In the genomic region with DNA sequence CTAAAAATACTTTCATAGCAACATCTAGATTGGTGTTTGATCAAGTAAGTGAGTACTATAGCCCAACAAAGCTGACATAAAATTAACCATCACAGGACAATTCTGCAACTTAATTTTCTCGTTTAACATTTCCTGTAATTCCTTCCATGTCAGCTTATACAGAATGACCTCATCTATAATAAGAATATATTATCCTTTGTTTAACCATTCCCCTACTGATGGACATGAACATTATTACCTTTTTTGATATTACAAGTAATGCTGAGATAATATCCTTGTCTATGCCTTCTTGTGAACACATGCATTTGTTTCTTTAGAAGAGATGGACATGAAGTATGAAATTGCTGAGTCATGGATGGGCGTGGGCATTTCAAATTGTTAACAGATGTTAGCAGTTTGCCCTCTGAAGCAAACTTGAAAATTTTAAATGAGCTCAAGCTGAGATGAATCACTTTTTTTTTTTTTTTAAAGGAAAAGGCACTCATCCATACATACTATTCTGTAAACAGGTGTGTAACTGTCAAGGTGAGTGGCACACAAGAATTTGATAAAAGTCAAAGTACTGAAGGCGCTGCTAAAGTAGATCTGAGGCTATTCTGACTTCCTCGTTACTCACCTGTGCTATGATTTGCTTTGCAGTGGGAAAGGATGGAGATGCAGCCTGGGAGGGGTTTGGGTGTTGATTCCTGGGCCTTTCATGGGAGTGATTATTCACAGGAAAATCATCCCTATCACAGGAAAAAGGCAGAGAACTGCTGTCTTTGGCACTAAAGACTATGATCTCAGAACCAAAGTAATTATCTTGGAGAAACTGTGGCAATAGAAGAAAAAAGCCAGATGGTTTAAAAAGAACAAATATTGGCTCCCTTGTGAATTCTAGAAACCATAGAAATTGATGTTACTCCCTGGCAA, we compare ENCODE assay signal across 11 cellular contexts.
A peak's percentile ranks its signal among the peaks of the same experiment; 100 is the strongest.
DNase-seq lines count a peak whose midpoint lies in the region; ATAC-seq lines count a peak whose summit lies in the region.
"Had no signal": no experiment of that assay in that cellular context is flagged by ENCODE, and none has a peak within 500 bp of the region (broad histone marks: within the 10 kb centered on the region; RNA-seq: fewer than 3 reads in every experiment).

No MANE protein-coding gene starts in this region.

- peaks cover 37 to 83% (median 63%) of the 10 kb centered on the region in 4 donors for H3K4me1 Mint-ChIP-seq in naive thymus-derived CD8-positive, alpha-beta T cell

- H3K27me3 Mint-ChIP-seq in naive thymus-derived CD8-positive, alpha-beta T cell: no peaks in the 10 kb centered on the region

- H3K36me3 Mint-ChIP-seq in naive thymus-derived CD8-positive, alpha-beta T cell: peaks cover 20 to 74% (median 51%) of the 10 kb centered on the region in 3 donors

- H3K27ac Mint-ChIP-seq in naive thymus-derived CD8-positive, alpha-beta T cell: peak overlapping the region in 9 of 10 donors; percentile 1 to 87 (median 73)

- H3K4me3 Mint-ChIP-seq in naive thymus-derived CD8-positive, alpha-beta T cell: no peak overlapping the region

- peak; percentile 3 for DNase-seq in NCI-H2171 treated with DMSO at 0.1 percent for 48 hours (lab: John Stamatoyannopoulos, UW)
- DNase-seq in NCI-H2171 (lab: John Stamatoyannopoulos, UW): no peak
- peak; percentile 14 for DNase-seq in LoVo (ENCODE audit: low spot score)
- DNase-seq in brain pericyte (ENCODE audit: low read depth, low spot score): peak; percentile 67
- DNase-seq in naive thymus-derived CD8-positive, alpha-beta T cell: no peak
- no peak for DNase-seq in NCI-H1930 (lab: John Stamatoyannopoulos, UW)
- DNase-seq: AML-193, NCI-H1436, uterus had no signal

- no peaks in the 10 kb centered on the region for H3K9me3 Mint-ChIP-seq in naive thymus-derived CD8-positive, alpha-beta T cell

- no peak for ATAC-seq in naive thymus-derived CD8-positive, alpha-beta T cell
- ATAC-seq in GM21390 (IDR thresholded peaks at IDR 0.05; ENCODE audit: unreplicated experiment) (no peak), HG03354 (IDR thresholded peaks at IDR 0.05; ENCODE audit: poor library complexity, severe bottlenecking, unreplicated experiment) (no peak)

- POLR2A ChIA-PET in naive thymus-derived CD8-positive, alpha-beta T cell (lab: Charles Lee): interaction anchor here (1.8 kb wide), 1 partner anchor 12 kb away, joined by 4 read pairs; no protein-coding TSS in a partner anchor

Comparison
In these comparisons a context has a peak if more than half of its experiments do, and no peak if none do; other contexts are left out.
1. DNase-seq: peak in NCI-H2171 treated with DMSO at 0.1 percent for 48 hours (single experiment), LoVo (single experiment) and brain pericyte (single experiment); none in NCI-H2171 (single experiment), naive thymus-derived CD8-positive, alpha-beta T cell (0 of 10) and NCI-H1930 (0 of 2).